In the genomic region with DNA sequence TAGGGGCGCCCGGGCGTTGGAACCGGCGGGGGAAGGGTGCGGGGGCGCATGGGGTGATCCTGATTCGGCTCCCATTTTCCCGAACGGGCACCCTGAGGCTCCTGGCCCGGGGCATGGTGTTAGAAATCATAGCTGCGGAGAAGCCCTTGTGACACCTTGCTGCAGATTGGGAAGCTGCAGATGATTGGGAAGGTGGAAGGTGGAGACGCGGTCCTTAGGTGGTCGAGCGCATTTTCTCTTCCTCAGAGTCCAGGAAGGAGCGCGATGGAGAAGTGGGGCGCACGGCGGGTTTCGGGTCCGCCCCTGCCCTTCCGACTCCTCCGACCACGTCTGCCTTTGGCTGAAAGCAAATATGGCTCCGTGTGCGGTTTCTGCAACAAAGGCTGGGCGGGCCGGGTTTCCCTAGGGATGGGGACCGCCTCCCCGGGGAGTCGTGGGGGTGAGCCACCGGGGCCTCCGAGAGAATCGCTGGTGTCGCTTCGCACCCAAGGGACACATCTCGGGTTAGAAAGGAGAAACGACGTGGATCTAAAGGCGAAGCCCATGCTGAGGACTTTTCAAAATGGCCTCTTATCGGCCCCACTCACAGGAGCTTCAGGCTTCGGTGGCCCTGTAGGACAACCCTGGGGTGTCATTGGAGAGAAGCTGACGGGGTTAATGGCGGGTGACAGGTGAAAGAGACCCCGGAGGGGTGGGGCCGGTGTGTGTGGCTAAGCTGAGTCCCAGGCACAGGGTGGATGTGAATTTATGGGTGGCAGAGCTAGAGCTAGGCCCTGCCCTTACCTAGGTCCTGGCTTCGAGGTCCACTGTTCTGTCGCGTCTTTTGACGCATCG, we compare ENCODE assay signal across 8 cellular contexts. TPM values are rescaled to one million over a fixed set of nuclear protein-coding genes. Genes with fewer than 3 reads are reported as not detected.
DNase-seq lines count a peak whose midpoint lies in the region; ATAC-seq and TF ChIP-seq lines count a peak whose summit lies in the region.

No MANE protein-coding gene starts in this region.

- H3K4me3 ChIP-seq in Panc1 (ENCODE audit: low read depth in 2 of 2, low read length in 2 of 2) (peak overlapping the region; percentile 78 to 100), right atrium auricular region (peak overlapping the region; percentile 92 to 95)

- CTCF ChIA-PET in Panc1 (lab: Charles Lee): interaction anchor here (0.6 to 1.4 kb wide), 3 partner anchors 69 to 114 kb away, joined by 3 to 6 read pairs (median 3); no protein-coding TSS in a partner anchor

- BruUV-seq in Panc1 (replicated peaks; lab: Mats Ljungman, UMichigan): no TSS peak

- no peaks in the 10 kb centered on the region for H3K27me3 ChIP-seq in Panc1 (ENCODE audit: control insufficient read depth, insufficient read depth, low read length)
- H3K27me3 ChIP-seq in right atrium auricular region: no peaks in the 10 kb centered on the region

- intact Hi-C loops in Panc1 (cut with micrococcal nuclease; ENCODE audit: unreplicated experiment): no loop called here

- peaks cover 75% of the 10 kb centered on the region for H3K4me1 Mint-ChIP-seq in activated naive CD8-positive, alpha-beta T cell treated with anti-CD3 and anti-CD28 coated beads, Interleukin-2, amount 50 U/mL, for 24 hours

- peaks cover 21% of the 10 kb centered on the region for H3K36me3 ChIP-seq in Panc1 (ENCODE audit: control insufficient read depth, insufficient read depth, low read length)
- H3K36me3 ChIP-seq in right atrium auricular region: peaks cover 38% of the 10 kb centered on the region

- peak overlapping the region; percentile 85 for H3K27ac ChIP-seq in Panc1 (ENCODE audit: low read length)
- peak overlapping the region; percentile 99 to 100 for H3K27ac ChIP-seq in right atrium auricular region

- DNase-seq in activated gamma-delta T cell treated with Interleukin-2 at 50 U/mL for 16 hours (peak; percentile 27), activated gamma-delta T cell (lab: John Stamatoyannopoulos, UW) (no peak), Panc1 (ENCODE audit: low read depth, low spot score) (no peak), right atrium auricular region (ENCODE audit: low spot score) (peak; percentile 63), putamen (ENCODE audit: low spot score) (peak; percentile 74), GDM1 (lab: John Stamatoyannopoulos, UW) (no peak)
- peak; percentile 65 for DNase-seq in activated naive CD8-positive, alpha-beta T cell treated with anti-CD3 and anti-CD28 coated beads, Interleukin-2, amount 50 U/mL, for 24 hours

- H3K27ac Mint-ChIP-seq in activated naive CD8-positive, alpha-beta T cell treated with anti-CD3 and anti-CD28 coated beads, Interleukin-2, amount 50 U/mL, for 24 hours: peak overlapping the region; percentile 86

- POLR2A ChIA-PET in Panc1 (lab: Charles Lee): interaction anchor here (0.6 to 0.7 kb wide), 4 partner anchors 274 to 883 kb away, joined by 3 to 13 read pairs (median 4); a partner anchor contains a TSS

- H3K36me3 Mint-ChIP-seq in activated naive CD8-positive, alpha-beta T cell treated with anti-CD3 and anti-CD28 coated beads, Interleukin-2, amount 50 U/mL, for 24 hours (ENCODE audit: low read depth): peaks cover 32% of the 10 kb centered on the region

- in situ Hi-C loops in Panc1 (cut with HindIII; ENCODE audit: low pct_unique_long_range_greater_than_20kb, low sequenced_read_pairs): no loop called here

- H3K27me3 Mint-ChIP-seq in activated naive CD8-positive, alpha-beta T cell treated with anti-CD3 and anti-CD28 coated beads, Interleukin-2, amount 50 U/mL, for 24 hours: no peaks in the 10 kb centered on the region

- H3K4me3 Mint-ChIP-seq in activated naive CD8-positive, alpha-beta T cell treated with anti-CD3 and anti-CD28 coated beads, Interleukin-2, amount 50 U/mL, for 24 hours: peak overlapping the region; percentile 92

- H3K9me3 ChIP-seq in Panc1 (ENCODE audit: control insufficient read depth, insufficient read depth, low read depth, low read length) (no peaks in the 10 kb centered on the region), right atrium auricular region (no peaks in the 10 kb centered on the region)

- H3K9me3 Mint-ChIP-seq in activated naive CD8-positive, alpha-beta T cell treated with anti-CD3 and anti-CD28 coated beads, Interleukin-2, amount 50 U/mL, for 24 hours: no peaks in the 10 kb centered on the region

- ATAC-seq in HG03354 (IDR thresholded peaks at IDR 0.05; ENCODE audit: poor library complexity, severe bottlenecking, unreplicated experiment) (peak; percentile 29), Panc1 (no peak)
- peak; percentile 21 for ATAC-seq in activated naive CD8-positive, alpha-beta T cell treated with anti-CD3 and anti-CD28 coated beads, Interleukin-2, amount 50 U/mL, for 24 hours

- TF ChIP-seq CTCF in Panc1 (IDR thresholded peaks at IDR 0.05) (no peak), right atrium auricular region (IDR thresholded peaks at IDR 0.05) (no peak)

- H3K4me1 ChIP-seq in Panc1 (ENCODE audit: control insufficient read depth, insufficient read depth, low read length) (peaks cover 64% of the 10 kb centered on the region), right atrium auricular region (peaks cover 0 to 77% of the 10 kb centered on the region in 2 donors)

RNA-seq across cellular contexts. Expression of a gene that starts 0.7 kb away (rescaled TPM):
- total RNA-seq in Panc1 (2021; ENCODE audit: unreplicated experiment) (2,322 TPM), right atrium auricular region (1,000 to 10,000 TPM; 2,265 to 2,787 TPM)
- 3,101 TPM for polyA plus RNA-seq in Panc1 (2012; ENCODE audit: insufficient read length)

RNA-seq across cellular contexts. Expression of a gene that starts 18.0 kb away (rescaled TPM):
- total RNA-seq in Panc1 (2021; ENCODE audit: unreplicated experiment) (0.13 TPM), right atrium auricular region (1 to 10 TPM; 1.3 to 4.7 TPM)
- polyA plus RNA-seq in Panc1 (2012; ENCODE audit: insufficient read length): 0.59 TPM

RNA-seq across cellular contexts. Expression of a gene that starts 50.8 kb away (rescaled TPM):
- total RNA-seq in Panc1 (2021; ENCODE audit: unreplicated experiment) (8.9 TPM), right atrium auricular region (10 to 100 TPM in 1 of 2 donors, 1 to 10 TPM in 1; 4.3 to 16.8 TPM)
- polyA plus RNA-seq in Panc1 (2012; ENCODE audit: insufficient read length): 17.7 TPM

Comparison
In these comparisons a context has a peak if more than half of its experiments do, and no peak if none do; other contexts are left out.
1. DNase-seq: peak in activated gamma-delta T cell treated with Interleukin-2 at 50 U/mL for 16 hours (single experiment), activated naive CD8-positive, alpha-beta T cell treated with anti-CD3 and anti-CD28 coated beads, Interleukin-2, amount 50 U/mL, for 24 hours (single experiment), right atrium auricular region (single experiment) and putamen (single experiment); none in activated gamma-delta T cell (single experiment), Panc1 (single experiment) and GDM1 (single experiment).